ENCODE assay signal across 12 cellular contexts in genomic region chr6:11412011-11412424, GRCh38.
DNase-seq lines count a peak whose midpoint lies in the region; ATAC-seq, FAIRE-seq and TF ChIP-seq lines count a peak whose summit lies in the region.
"Had no signal": no experiment of that assay in that cellular context is flagged by ENCODE, and none has a peak within 500 bp of the region (broad histone marks: within the 10 kb centered on the region; RNA-seq: fewer than 3 reads in every experiment).

No MANE protein-coding gene starts in this region.

- H3K4me1 Mint-ChIP-seq in activated CD4-positive, alpha-beta T cell treated with anti-CD3 and anti-CD28 coated beads, Interleukin-2, amount 10 ng/mL, durations not matched to agents 24 days and 14 days: peaks cover 48% of the 10 kb centered on the region
- H3K4me1 Mint-ChIP-seq in naive thymus-derived CD4-positive, alpha-beta T cell: peaks cover 6 to 45% (median 10%) of the 10 kb centered on the region in 7 donors

- H2AFZ ChIP-seq in SK-N-SH (ENCODE audit: low read depth): no peak overlapping the region

- peaks cover 33% of the 10 kb centered on the region for H3F3A ChIP-seq in SK-N-SH (replicated peaks; ENCODE audit: insufficient read depth)

- H3K27ac Mint-ChIP-seq in activated CD4-positive, alpha-beta T cell treated with anti-CD3 and anti-CD28 coated beads, Interleukin-2, amount 10 ng/mL, durations not matched to agents 24 days and 14 days: peak overlapping the region; percentile 90
- peak overlapping the region in 1 of 9 donors; percentile 31 for H3K27ac Mint-ChIP-seq in naive thymus-derived CD4-positive, alpha-beta T cell

- H3K36me3 ChIP-seq in SK-N-SH (replicated peaks in 1 of 2; ENCODE audit: control insufficient read depth in 1 of 2, insufficient read depth in 2 of 2, low read length in 1 of 2) (no peaks in the 10 kb centered on the region), ectodermal cell (ENCODE audit: control insufficient read depth, insufficient read depth, low read length) (no peaks in the 10 kb centered on the region)
- no peaks in the 10 kb centered on the region for H3K36me3 ChIP-seq in naive thymus-derived CD4-positive, alpha-beta T cell (ENCODE audit: control insufficient read depth in 2 of 3, insufficient read depth in 3 of 3, low read length in 3 of 3)
- H3K36me3 ChIP-seq: heart left ventricle had no signal

- DNase-seq in activated CD4-positive, alpha-beta T cell treated with anti-CD3 and anti-CD28 coated beads, Interleukin-2, amount 10 ng/mL, durations not matched to agents 24 days and 14 days: no peak
- no peak for DNase-seq in activated CD4-positive, alpha-beta T cell treated with anti-CD3 and anti-CD28 coated beads for 4 hours
- DNase-seq in SK-N-SH: no peak
- DNase-seq in stromal cell of bone marrow (ENCODE audit: low read depth): peak; percentile 36
- DNase-seq in naive thymus-derived CD4-positive, alpha-beta T cell: no peak
- DNase-seq in NCI-H2227 treated with DMSO at 0.1 percent for 48 hours (lab: John Stamatoyannopoulos, UW): no peak
- no peak for DNase-seq in urothelium cell line (ENCODE audit: low spot score)
- DNase-seq: heart left ventricle; stimulated activated CD4-positive, alpha-beta T cell treated with anti-CD3 and anti-CD28 coated beads, Interleukin-1b, Interleukin-23, amount 100 ng/mL, for 48 hours; T-helper 9 cell had no signal

- H3K4me3 ChIP-seq in SK-N-SH (ENCODE audit: low read depth in 2 of 2, low read length in 1 of 2) (no peak overlapping the region), ectodermal cell (ENCODE audit: insufficient read depth, low read depth, low read length) (no peak overlapping the region)
- H3K4me3 ChIP-seq in naive thymus-derived CD4-positive, alpha-beta T cell (ENCODE audit: low read length): no peak overlapping the region
- H3K4me3 ChIP-seq: heart left ventricle had no signal

- TF ChIP-seq RAD21 in SK-N-SH (IDR thresholded peaks at IDR 0.05; ENCODE audit: low read length): no peak

- CTCF ChIA-PET in SK-N-SH (lab: Yijun Ruan, JAX): no interaction called here
- CTCF ChIA-PET in naive thymus-derived CD4-positive, alpha-beta T cell (lab: Charles Lee): interaction anchor here (1.7 kb wide), 1 partner anchor 30 kb away, joined by 6 read pairs; no protein-coding TSS in a partner anchor

- H3K79me2 ChIP-seq in SK-N-SH (ENCODE audit: insufficient read depth): no peaks in the 10 kb centered on the region

- ATAC-seq in naive thymus-derived CD4-positive, alpha-beta T cell: no peak

- H3K9me3 ChIP-seq in SK-N-SH (no peaks in the 10 kb centered on the region), ectodermal cell (ENCODE audit: control insufficient read depth, low read length) (no peaks in the 10 kb centered on the region)
- no peaks in the 10 kb centered on the region for H3K9me3 ChIP-seq in naive thymus-derived CD4-positive, alpha-beta T cell (ENCODE audit: control insufficient read depth in 2 of 3, low read length in 3 of 3)

- H3K9ac ChIP-seq in SK-N-SH: no peak overlapping the region

- TF ChIP-seq CTCF in SK-N-SH (IDR thresholded peaks at IDR 0.05): no peak

- no peak for FAIRE-seq in urothelium cell line (lab: Jason Lieb, UNC)

- H3K27me3 ChIP-seq in SK-N-SH (ENCODE audit: insufficient read depth) (no peaks in the 10 kb centered on the region), ectodermal cell (ENCODE audit: control insufficient read depth, insufficient read depth, low read length, poor library complexity, severe bottlenecking) (no peaks in the 10 kb centered on the region)
- H3K27me3 ChIP-seq in naive thymus-derived CD4-positive, alpha-beta T cell (ENCODE audit: control insufficient read depth in 2 of 2, insufficient read depth in 2 of 2, low read length in 2 of 2): no peaks in the 10 kb centered on the region
- H3K27me3 ChIP-seq: heart left ventricle had no signal

- H3K4me1 ChIP-seq in SK-N-SH (ENCODE audit: control insufficient read depth in 1 of 2, insufficient read depth in 2 of 2, low read depth in 1 of 2, low read length in 1 of 2) (peaks cover 9 to 23% of the 10 kb centered on the region in 2 experiments), ectodermal cell (ENCODE audit: control insufficient read depth, insufficient read depth, low read length) (no peaks in the 10 kb centered on the region)
- peaks cover 0 to 4% of the 10 kb centered on the region in 2 donors for H3K4me1 ChIP-seq in naive thymus-derived CD4-positive, alpha-beta T cell (ENCODE audit: control insufficient read depth in 2 of 2, insufficient read depth in 2 of 2, low read length in 2 of 2)

- no peaks in the 10 kb centered on the region for H3K9me2 ChIP-seq in SK-N-SH

- no peaks in the 10 kb centered on the region for H3K36me3 Mint-ChIP-seq in activated CD4-positive, alpha-beta T cell treated with anti-CD3 and anti-CD28 coated beads, Interleukin-2, amount 10 ng/mL, durations not matched to agents 24 days and 14 days (ENCODE audit: low read depth)
- peaks cover 0 to 13% (median 0%) of the 10 kb centered on the region in 5 donors for H3K36me3 Mint-ChIP-seq in naive thymus-derived CD4-positive, alpha-beta T cell

- 38% methylated on average over 2 of the region's 2 CpGs for WGBS in SK-N-SH (ENCODE audit: low lambda C conversion rate)
- WGBS in ectodermal cell, 2 experiments: 58 to 66% methylated on average over 2 of the region's 2 CpGs

- H3K27me3 Mint-ChIP-seq in activated CD4-positive, alpha-beta T cell treated with anti-CD3 and anti-CD28 coated beads, Interleukin-2, amount 10 ng/mL, durations not matched to agents 24 days and 14 days: no peaks in the 10 kb centered on the region
- H3K27me3 Mint-ChIP-seq in naive thymus-derived CD4-positive, alpha-beta T cell: no peaks in the 10 kb centered on the region

- no peak for TF ChIP-seq EP300 in SK-N-SH (IDR thresholded peaks at IDR 0.05; ENCODE audit: borderline replicate concordance in 1 of 2, low read depth in 1 of 2, low read length in 1 of 2)

- intact Hi-C loops in activated CD4-positive, alpha-beta T cell treated with anti-CD3 and anti-CD28 coated beads, Interleukin-2, amount 10 ng/mL, durations not matched to agents 24 days and 14 days (cut with micrococcal nuclease): loop anchor here (2.0 to 5.0 kb wide), 5 partner anchors 87 to 575 kb away; partner anchors contain the start of genes MAK and NEDD9
- intact Hi-C loops in naive thymus-derived CD4-positive, alpha-beta T cell (cut with micrococcal nuclease): loop anchor here in 1 of 2 donors (2.0 to 5.0 kb wide), 4 partner anchors 45 to 179 kb away; partner anchors contain the start of gene NEDD9

- H3K27ac ChIP-seq in SK-N-SH (ENCODE audit: low read depth in 2 of 2, low read length in 1 of 2) (peak overlapping the region; percentile 68 to 80), ectodermal cell (ENCODE audit: insufficient read depth, low read depth, low read length, poor library complexity, severe bottlenecking) (peak overlapping the region; percentile 12)
- H3K27ac ChIP-seq in naive thymus-derived CD4-positive, alpha-beta T cell (ENCODE audit: low read depth, low read length): no peak overlapping the region
- H3K27ac ChIP-seq: HL-60 had no signal

- peaks cover 13% of the 10 kb centered on the region for H3K9me3 Mint-ChIP-seq in activated CD4-positive, alpha-beta T cell treated with anti-CD3 and anti-CD28 coated beads, Interleukin-2, amount 10 ng/mL, durations not matched to agents 24 days and 14 days
- H3K9me3 Mint-ChIP-seq in naive thymus-derived CD4-positive, alpha-beta T cell: peaks cover 0 to 7% (median 0%) of the 10 kb centered on the region in 11 donors

- POLR2A ChIA-PET in SK-N-SH (lab: Yijun Ruan, JAX): no interaction called here
- POLR2A ChIA-PET in naive thymus-derived CD4-positive, alpha-beta T cell (lab: Charles Lee): no interaction called here

- no peaks in the 10 kb centered on the region; the same call in 1 of the 2 replicates for H4K20me1 ChIP-seq in SK-N-SH (ENCODE audit: insufficient read depth)

- peak overlapping the region; percentile 33 for H3K4me3 Mint-ChIP-seq in activated CD4-positive, alpha-beta T cell treated with anti-CD3 and anti-CD28 coated beads, Interleukin-2, amount 10 ng/mL, durations not matched to agents 24 days and 14 days
- peak overlapping the region in 1 of 10 donors; percentile 39 for H3K4me3 Mint-ChIP-seq in naive thymus-derived CD4-positive, alpha-beta T cell

- peak overlapping the region; percentile 14; the same call in 1 of the 2 replicates for H3K4me2 ChIP-seq in SK-N-SH

TF ChIP-seq in SK-N-SH, 30 proteins besides CTCF, POLR2A, EP300 and RAD21 (continues in another document):
- no peak for TF ChIP-seq RFX5 (IDR thresholded peaks at IDR 0.05; ENCODE audit: low read length)
- TF ChIP-seq SMC3 (IDR thresholded peaks at IDR 0.05; ENCODE audit: low read depth, low read length): no peak
- TF ChIP-seq RCOR1 (IDR thresholded peaks at IDR 0.05; ENCODE audit: low read length): no peak
- no peak for TF ChIP-seq POLR2AphosphoS5 (IDR thresholded peaks at IDR 0.05; ENCODE audit: low read depth, low read length)
- TF ChIP-seq TAF1 (IDR thresholded peaks at IDR 0.05; ENCODE audit: borderline replicate concordance, low read depth, low read length): no peak
- TF ChIP-seq TCF12 (IDR thresholded peaks at IDR 0.05): peak; percentile 35; the same call in 1 of the 2 replicates
- TF ChIP-seq YY1 (IDR thresholded peaks at IDR 0.05; ENCODE audit: low read depth): no peak
- TF ChIP-seq TEAD4 (IDR thresholded peaks at IDR 0.05; ENCODE audit: borderline replicate concordance, insufficient read depth): no peak
- TF ChIP-seq ZBTB33 (IDR thresholded peaks at IDR 0.05; ENCODE audit: borderline replicate concordance, low read depth): no peak
